In genomic region chr17:43877031-43877430, GRCh38 we compare ENCODE assay signal across 19 cellular contexts. TPM values are rescaled to one million over a fixed set of nuclear protein-coding genes. Genes with fewer than 3 reads are reported as not detected.
DNase-seq lines count a peak whose midpoint lies in the region; ATAC-seq and TF ChIP-seq lines count a peak whose summit lies in the region.
"Had no signal": no experiment of that assay in that cellular context is flagged by ENCODE, and none has a peak within 500 bp of the region (broad histone marks: within the 10 kb centered on the region; RNA-seq: fewer than 3 reads in every experiment).

No MANE protein-coding gene starts in this region.

- no peak for ATAC-seq in Right ventricle myocardium inferior
- no peak for ATAC-seq in heart left ventricle
- ATAC-seq in sciatic nerve = no peak
- no peak for ATAC-seq in esophagus mucosa
- ATAC-seq: CD8-positive, alpha-beta T cell had no signal

- TF ChIP-seq POLR2A in heart left ventricle (IDR thresholded peaks at IDR 0.05) = no peak

- DNase-seq in Right ventricle myocardium inferior (ENCODE audit: missing footprints) (peak; percentile 1), heart left ventricle (no peak), D341Med (ENCODE audit: low spot score) (peak; percentile 35), islet precursor cell (peak; percentile 50), sciatic nerve (ENCODE audit: low spot score) (peak; percentile 48), DMS114 treated with DMSO at 0.1 percent for 48 hours (lab: John Stamatoyannopoulos, UW; ENCODE audit: unreplicated experiment) (no peak)
- DNase-seq: CD8-positive, alpha-beta T cell; COR-L47; DMS53; GF-D8; GOT3; HFFc6 had no signal

- no peak for TF ChIP-seq CTCF in heart left ventricle (IDR thresholded peaks at IDR 0.05)

- H3K4me1 ChIP-seq in heart left ventricle = peaks cover 0 to 42% (median 9%) of the 10 kb centered on the region in 12 donors
- H3K4me1 ChIP-seq: HAP-1 had no signal

- WGBS in heart left ventricle, 4 donors = 74 to 81% (median 78%) methylated on average over 6 to 7 of the region's 7 CpGs

- no peak overlapping the region for H3K4me3 ChIP-seq in heart left ventricle
- H3K4me3 ChIP-seq: HAP-1 had no signal

- peak overlapping the region in 1 of 12 donors; percentile 30 for H3K27ac ChIP-seq in heart left ventricle
- H3K27ac ChIP-seq: 22Rv1 had no signal

- no peaks in the 10 kb centered on the region for H3K27me3 ChIP-seq in heart left ventricle

- H3K9me3 ChIP-seq in heart left ventricle = no peaks in the 10 kb centered on the region
- H3K9me3 ChIP-seq: HAP-1 had no signal

- intact Hi-C loops in Right ventricle myocardium inferior (cut with DNase I) = no loop called here
- intact Hi-C loops in heart left ventricle (cut with DNase I) = loop anchor here in 1 of 10 donors (10.0 kb wide), 1 partner anchor 118 kb away; no protein-coding TSS in a partner anchor
- intact Hi-C loops in sciatic nerve (cut with DNase I) = no loop called here

- peaks cover 0 to 27% (median 3%) of the 10 kb centered on the region in 9 donors for H3K36me3 ChIP-seq in heart left ventricle
- H3K36me3 ChIP-seq: HAP-1 had no signal

RNA-seq across cellular contexts. Expression of gene CD300LG, which starts 30.1 kb away (rescaled TPM):
- total RNA-seq in Right ventricle myocardium inferior = 16.6 TPM
- total RNA-seq in heart left ventricle = 10 to 100 TPM in 7 of 9 donors, 1 to 10 TPM in 2; 7.3 to 85.8 (median 19.9) TPM
- polyA plus RNA-seq in heart left ventricle = 10 to 100 TPM; 15.5 to 37.2 TPM
- total RNA-seq in sciatic nerve = 22.8 TPM
- 0.28 TPM for total RNA-seq in esophagus mucosa
- total RNA-seq: A673; CD8-positive, alpha-beta T cell; HFFc6; HT1080 had no signal
- polyA plus RNA-seq: BJ, CD14-positive monocyte had no signal

RNA-seq across cellular contexts. Expression of gene MPP2, which starts 30.3 kb away (rescaled TPM):
- total RNA-seq in Right ventricle myocardium inferior = 16.2 TPM
- 10 to 100 TPM; 10.4 to 22.3 (median 15.4) TPM for total RNA-seq in heart left ventricle
- 10 to 100 TPM in 1 of 2 donors, 1 to 10 TPM in 1; 6.7 to 12.8 TPM for polyA plus RNA-seq in heart left ventricle
- 4.6 TPM for total RNA-seq in sciatic nerve
- total RNA-seq in esophagus mucosa = 0.32 TPM
- polyA plus RNA-seq: CD14-positive monocyte had no signal

RNA-seq across cellular contexts. Expression of gene MPP3, which starts 44.1 kb away (rescaled TPM):
- 43.0 TPM for total RNA-seq in Right ventricle myocardium inferior
- total RNA-seq in heart left ventricle = 10 to 100 TPM; 13.8 to 70.2 (median 25.3) TPM
- 10 to 100 TPM; 40.0 to 45.4 TPM for polyA plus RNA-seq in heart left ventricle
- total RNA-seq in sciatic nerve = 13.8 TPM
- 2.8 TPM for total RNA-seq in esophagus mucosa
- total RNA-seq: CD8-positive, alpha-beta T cell had no signal
- polyA plus RNA-seq: CD14-positive monocyte had no signal

Comparison
In these comparisons a context has a peak if more than half of its experiments do, and no peak if none do; other contexts are left out.
1. DNase-seq: peak in Right ventricle myocardium inferior (single experiment), D341Med (single experiment), islet precursor cell (single experiment) and sciatic nerve (single experiment); none in heart left ventricle (0 of 5) and DMS114 treated with DMSO at 0.1 percent for 48 hours (single experiment).